Comparison of ENCODE assay signal across 27 cellular contexts in genomic region chr4:54660591-54660990, GRCh38. TPM values are rescaled to one million over a fixed set of nuclear protein-coding genes. Genes with fewer than 3 reads are reported as not detected.
DNase-seq lines count a peak whose midpoint lies in the region; ATAC-seq and TF ChIP-seq lines count a peak whose summit lies in the region.
"Had no signal": no experiment of that assay in that cellular context is flagged by ENCODE, and none has a peak within 500 bp of the region (broad histone marks: within the 10 kb centered on the region; RNA-seq: fewer than 3 reads in every experiment).

No MANE protein-coding gene starts in this region.

- peaks cover 55% of the 10 kb centered on the region for H3K27me3 Mint-ChIP-seq in activated naive CD4-positive, alpha-beta T cell treated with anti-CD3 and anti-CD28 coated beads, Interleukin-2, amount 50 U/mL, for 24 hours
- peaks cover 63% of the 10 kb centered on the region for H3K27me3 Mint-ChIP-seq in activated naive CD4-positive, alpha-beta T cell treated with anti-CD3 and anti-CD28 coated beads, Interleukin-2, amount 10 ng/mL, durations not matched to agents 7 days and 5 days

- no peaks in the 10 kb centered on the region for H3K36me3 Mint-ChIP-seq in activated naive CD4-positive, alpha-beta T cell treated with anti-CD3 and anti-CD28 coated beads, Interleukin-2, amount 50 U/mL, for 24 hours
- H3K36me3 Mint-ChIP-seq in activated naive CD4-positive, alpha-beta T cell treated with anti-CD3 and anti-CD28 coated beads, Interleukin-2, amount 10 ng/mL, durations not matched to agents 7 days and 5 days: no peaks in the 10 kb centered on the region
- H3K36me3 Mint-ChIP-seq: activated naive CD8-positive, alpha-beta T cell treated with anti-CD3 and anti-CD28 coated beads, Interleukin-2, amount 10 ng/mL, durations not matched to agents 7 days and 5 days had no signal

- no peak for ATAC-seq in GM19452 (IDR thresholded peaks at IDR 0.05; ENCODE audit: unreplicated experiment)
- ATAC-seq: A549; activated CD4-positive, CD25-positive, alpha-beta regulatory T cell treated with anti-CD3 and anti-CD28 coated beads, Interleukin-2, amount 50 U/mL, for 24 hours; mucosa of descending colon; SK-N-SH treated with all-trans-retinoic acid at 6 μM for 48 hours; upper lobe of right lung had no signal

- CTCF ChIA-PET in activated naive CD4-positive, alpha-beta T cell treated with anti-CD3 and anti-CD28 coated beads, Interleukin-2, amount 10 ng/mL, durations not matched to agents 7 days and 5 days (lab: Charles Lee): interaction anchor here (1.2 to 2.0 kb wide), 2 partner anchors 13 to 23 kb away, joined by 3 to 4 read pairs; no protein-coding TSS in a partner anchor

- no peak for TF ChIP-seq CTCF in foreskin fibroblast (IDR thresholded peaks at IDR 0.05; ENCODE audit: low read depth, low read length)

- H3K4me1 Mint-ChIP-seq in activated naive CD4-positive, alpha-beta T cell treated with anti-CD3 and anti-CD28 coated beads, Interleukin-2, amount 50 U/mL, for 24 hours: peaks cover 30% of the 10 kb centered on the region
- H3K4me1 Mint-ChIP-seq in activated naive CD4-positive, alpha-beta T cell treated with anti-CD3 and anti-CD28 coated beads, Interleukin-2, amount 10 ng/mL, durations not matched to agents 7 days and 5 days: peaks cover 22% of the 10 kb centered on the region

- H3K9me3 Mint-ChIP-seq in activated naive CD4-positive, alpha-beta T cell treated with anti-CD3 and anti-CD28 coated beads, Interleukin-2, amount 50 U/mL, for 24 hours: no peaks in the 10 kb centered on the region
- H3K9me3 Mint-ChIP-seq in activated naive CD4-positive, alpha-beta T cell treated with anti-CD3 and anti-CD28 coated beads, Interleukin-2, amount 10 ng/mL, durations not matched to agents 7 days and 5 days: no peaks in the 10 kb centered on the region
- H3K9me3 Mint-ChIP-seq: activated naive CD8-positive, alpha-beta T cell treated with anti-CD3 and anti-CD28 coated beads, Interleukin-2, amount 10 ng/mL, durations not matched to agents 7 days and 5 days; CD4-positive, alpha-beta T cell had no signal

- H3K4me3 Mint-ChIP-seq in activated naive CD4-positive, alpha-beta T cell treated with anti-CD3 and anti-CD28 coated beads, Interleukin-2, amount 50 U/mL, for 24 hours: peak overlapping the region; percentile 79
- H3K4me3 Mint-ChIP-seq in activated naive CD4-positive, alpha-beta T cell treated with anti-CD3 and anti-CD28 coated beads, Interleukin-2, amount 10 ng/mL, durations not matched to agents 7 days and 5 days: no peak overlapping the region

- peak overlapping the region in 1 of 2 donors; percentile 82 for H3K4me3 ChIP-seq in foreskin fibroblast (ENCODE audit: low read depth in 1 of 2, low read length in 2 of 2)
- H3K4me3 ChIP-seq: A549, coronary artery, hepatocyte, mucosa of descending colon had no signal

- no peak for DNase-seq in activated naive CD4-positive, alpha-beta T cell treated with anti-CD3 and anti-CD28 coated beads, Interleukin-2, amount 10 ng/mL, durations not matched to agents 7 days and 5 days
- peak; percentile 27 for DNase-seq in RPMI7951 (ENCODE audit: low read depth)
- DNase-seq in foreskin fibroblast: peak; percentile 44 to 74
- DNase-seq in activated CD8-positive, alpha-beta memory T cell treated with anti-CD3 and anti-CD28 coated beads, Interleukin-2, amount 50 U/mL, for 48 hours: no peak
- DNase-seq in retina: no peak
- DNase-seq in activated CD4-positive, alpha-beta T cell treated with anti-CD3 and anti-CD28 coated beads for 48 hours: no peak
- DNase-seq: activated naive CD8-positive, alpha-beta T cell treated with anti-CD3 and anti-CD28 coated beads, Interleukin-2, amount 10 ng/mL, durations not matched to agents 7 days and 5 days; CD4-positive, alpha-beta T cell; H7; KG1; mucosa of descending colon; NCI-H1048; NCI-H2029 treated with DMSO at 0.1 percent for 48 hours; NK-92 treated with Interleukin-12 subunit alpha and Interleukin-12 subunit beta, amount 100 ng/mL, for 24 hours; RPMI8226; stimulated activated CD4-positive, alpha-beta T cell treated with anti-CD3 and anti-CD28 coated beads, Interleukin-4, amount 100 ng/mL, for 4 hours; stomach; upper lobe of right lung had no signal

- H3K27ac Mint-ChIP-seq in activated naive CD4-positive, alpha-beta T cell treated with anti-CD3 and anti-CD28 coated beads, Interleukin-2, amount 50 U/mL, for 24 hours: no peak overlapping the region
- no peak overlapping the region for H3K27ac Mint-ChIP-seq in activated naive CD4-positive, alpha-beta T cell treated with anti-CD3 and anti-CD28 coated beads, Interleukin-2, amount 10 ng/mL, durations not matched to agents 7 days and 5 days
- H3K27ac Mint-ChIP-seq: activated naive CD8-positive, alpha-beta T cell treated with anti-CD3 and anti-CD28 coated beads, Interleukin-2, amount 10 ng/mL, durations not matched to agents 7 days and 5 days; CD4-positive, alpha-beta T cell had no signal

RNA-seq across cellular contexts. Expression of gene KIT, which starts 2.8 kb away (rescaled TPM):
- total RNA-seq in RPMI7951 (2014; rRNA removed; shearing (Covaris generic)): 0.20 and 0.48 TPM in 2 replicates
- total RNA-seq: HT-29, NCI-H460 had no signal

Comparison
In these comparisons a context has a peak if more than half of its experiments do, and no peak if none do; other contexts are left out.
1. DNase-seq: peak in RPMI7951 (single experiment) and foreskin fibroblast (2 of 2); none in activated naive CD4-positive, alpha-beta T cell treated with anti-CD3 and anti-CD28 coated beads, Interleukin-2, amount 10 ng/mL, durations not matched to agents 7 days and 5 days (single experiment), activated CD8-positive, alpha-beta memory T cell treated with anti-CD3 and anti-CD28 coated beads, Interleukin-2, amount 50 U/mL, for 48 hours (single experiment), retina (single experiment) and activated CD4-positive, alpha-beta T cell treated with anti-CD3 and anti-CD28 coated beads for 48 hours (single experiment).